Comparison of ENCODE assay signal across 10 cellular contexts in the genomic region with DNA sequence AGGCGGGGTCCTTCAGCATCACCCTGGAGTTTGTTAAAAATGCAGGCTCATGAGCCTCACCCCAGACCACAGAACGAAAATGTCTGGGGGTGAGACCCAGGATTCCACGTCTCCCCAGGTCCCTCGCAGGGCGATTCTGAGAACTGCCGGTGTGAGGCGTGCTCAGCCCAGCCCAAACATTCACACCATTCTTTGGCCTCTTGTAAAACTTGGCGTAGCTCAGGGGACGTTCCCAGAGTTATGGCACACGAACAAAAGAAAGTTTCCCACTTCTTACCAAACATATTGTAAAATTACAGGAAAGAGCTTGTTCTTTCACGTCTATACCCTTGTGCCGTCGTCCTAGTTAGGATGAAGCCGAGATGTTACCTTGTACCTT. TPM values are rescaled to one million over a fixed set of nuclear protein-coding genes. Genes with fewer than 3 reads are reported as not detected.
A peak's percentile ranks its signal among the peaks of the same experiment; 100 is the strongest.
DNase-seq lines count a peak whose midpoint lies in the region; ATAC-seq, FAIRE-seq and TF ChIP-seq lines count a peak whose summit lies in the region.
"Had no signal": no experiment of that assay in that cellular context is flagged by ENCODE, and none has a peak within 500 bp of the region (broad histone marks: within the 10 kb centered on the region; RNA-seq: fewer than 3 reads in every experiment).

No MANE protein-coding gene starts in this region.

- H3K18ac ChIP-seq in H1 (ENCODE audit: extremely low read depth, low read length), result peak overlapping the region; percentile 14; the same call in 1 of the 2 replicates

- peaks cover 9% of the 10 kb centered on the region; the same call in 1 of the 2 replicates for H3K23me2 ChIP-seq in H1 (ENCODE audit: low read depth, low read length)

- H3K79me2 ChIP-seq in H1 (ENCODE audit: control insufficient read depth in 1 of 2, insufficient read depth in 2 of 2, low read length in 2 of 2), result peaks cover 0 to 4% of the 10 kb centered on the region in 2 experiments; a peak in 3 of 4 replicates

- H3K36me3 Mint-ChIP-seq in mesothelial cell of epicardium, result peaks cover 18% of the 10 kb centered on the region

- H3K23ac ChIP-seq in H1 (ENCODE audit: insufficient read length), result no peak overlapping the region

- peak; percentile 36 to 54; a peak in 3 of 4 replicates for TF ChIP-seq RAD21 in H1 (IDR thresholded peaks at IDR 0.05 in 1 of 2, conservative IDR thresholded peaks at IDR 0.05 in 1 of 2; ENCODE audit: low read depth in 2 of 2, low read length in 2 of 2)

- H4K5ac ChIP-seq in H1 (ENCODE audit: insufficient read length, low read depth, low read length), result no peak overlapping the region

- H3K4me3 ChIP-seq in H1 (ENCODE audit: extremely low read depth in 1 of 4, insufficient read depth in 2 of 4, low read depth in 3 of 4, low read length in 4 of 4), result no peak overlapping the region
- no peak overlapping the region for H3K4me3 ChIP-seq in aorta (ENCODE audit: low read length in 2 of 2)

- H2BK12ac ChIP-seq in H1 (ENCODE audit: low read depth, low read length), result no peak overlapping the region

- H3K9ac ChIP-seq in H1 (replicated peaks in 1 of 4; ENCODE audit: extremely low read depth in 1 of 4, low read depth in 3 of 4, low read length in 3 of 4), result no peak overlapping the region

- peak overlapping the region; percentile 42 for H3K27ac Mint-ChIP-seq in mesothelial cell of epicardium

- POLR2A ChIA-PET in H1 (lab: Charles Lee; ENCODE audit: partially characterized antibody), result no interaction called here

- H3K27me3 ChIP-seq in H1 (replicated peaks in 1 of 4; ENCODE audit: control insufficient read depth in 3 of 4, extremely low read depth in 1 of 4, insufficient read depth in 3 of 4, low read length in 3 of 4), result no peaks in the 10 kb centered on the region
- no peaks in the 10 kb centered on the region for H3K27me3 ChIP-seq in aorta (ENCODE audit: control insufficient read depth in 1 of 2, insufficient read depth in 2 of 2, low read length in 1 of 2)

- no peak for TF ChIP-seq POLR2A in H1 (IDR thresholded peaks at IDR 0.05; ENCODE audit: control extremely low read depth in 1 of 2, low read depth in 2 of 2, low read length in 2 of 2)

- H3K9me3 ChIP-seq in H1 (ENCODE audit: insufficient read depth in 2 of 2, low read depth in 1 of 2, low read length in 1 of 2), result no peaks in the 10 kb centered on the region
- H3K9me3 ChIP-seq in aorta (ENCODE audit: control insufficient read depth, low read length), result no peaks in the 10 kb centered on the region

- H3K27ac ChIP-seq in H1 (ENCODE audit: low read depth, low read length), result no peak overlapping the region
- no peak overlapping the region for H3K27ac ChIP-seq in aorta (ENCODE audit: low read depth in 1 of 2, low read length in 2 of 2)

- 84% methylated on average over 14 of the region's 14 CpGs; no CpG with 5 or more reads in 1 of the 2 experiments for WGBS in H1 (ENCODE audit: extremely low coverage in 1 of 2, insufficient coverage in 1 of 2, insufficient read length in 1 of 2, insufficient replicate concordance in 2 of 2, low coverage in 1 of 2, low lambda C conversion rate in 2 of 2, missing lambda C conversion rate in 1 of 2), 2 experiments
- WGBS in aorta, 2 donors, result 28 to 43% methylated on average over 14 of the region's 14 CpGs

- H3K36me3 ChIP-seq in H1 (ENCODE audit: control insufficient read depth in 2 of 4, insufficient read depth in 4 of 4, low read length in 3 of 4) (peaks cover 0 to 2% (median 0%) of the 10 kb centered on the region in 4 experiments; a peak in 2 of 8 replicates), aorta (ENCODE audit: control insufficient read depth in 1 of 2, insufficient read depth in 2 of 2, low read length in 1 of 2) (no peaks in the 10 kb centered on the region)

- no peak overlapping the region for H3K4me3 Mint-ChIP-seq in mesothelial cell of epicardium

- peaks cover 6% of the 10 kb centered on the region for H3K9me3 Mint-ChIP-seq in mesothelial cell of epicardium

- no peak overlapping the region for H4K8ac ChIP-seq in H1 (ENCODE audit: extremely low read depth, insufficient read depth, low read length)

- DNase-seq in Right ventricle myocardium inferior (ENCODE audit: missing footprints) (no peak), cardiac septum (ENCODE audit: low spot score) (no peak), H1 (ENCODE audit: low read depth in 1 of 2, low spot score in 2 of 2) (no peak), mesothelial cell of epicardium (ENCODE audit: low spot score in 2 of 2, unreplicated experiment in 2 of 2) (no peak), aorta (no peak), MV-4-11 (lab: John Stamatoyannopoulos, UW) (no peak)
- no peak for DNase-seq in activated CD4-positive, CD25-positive, alpha-beta regulatory T cell (lab: John Stamatoyannopoulos, UW)
- DNase-seq: NCI-H1105 treated with DMSO at 0.1 percent for 48 hours had no signal

- FAIRE-seq in H1 (lab: Jason Lieb, UNC), result no peak

- peak overlapping the region; percentile 31 for H4K91ac ChIP-seq in H1 (replicated peaks; ENCODE audit: insufficient read length, low read length)

- no peaks in the 10 kb centered on the region for H3K27me3 Mint-ChIP-seq in mesothelial cell of epicardium (ENCODE audit: low read depth)

- no peak overlapping the region for H2AFZ ChIP-seq in H1 (ENCODE audit: low read length)

- 0 out of 2 replicates have a peak overlapping the region, but pooled peaks have one; percentile 5 for H2BK5ac ChIP-seq in H1 (ENCODE audit: low read depth, low read length)

- peaks cover 41% of the 10 kb centered on the region for H3K4me1 Mint-ChIP-seq in mesothelial cell of epicardium

- ATAC-seq in Right ventricle myocardium inferior (peak; percentile 71), aorta (ENCODE audit: low FRiP score) (peak; percentile 68), GM18907 (IDR thresholded peaks at IDR 0.05; ENCODE audit: unreplicated experiment) (no peak)

- CTCF ChIA-PET in H1 (lab: Charles Lee; ENCODE audit: partially characterized antibody), result no interaction called here

- TF ChIP-seq EP300 in H1 (IDR thresholded peaks at IDR 0.05; ENCODE audit: borderline replicate concordance in 1 of 2, low read depth in 2 of 2, low read length in 2 of 2), result no peak

- H3K14ac ChIP-seq in H1 (ENCODE audit: insufficient read length), result no peak overlapping the region

- no peak overlapping the region for H2BK120ac ChIP-seq in H1 (replicated peaks; ENCODE audit: low read depth, low read length)

- intact Hi-C loops in Right ventricle myocardium inferior (cut with DNase I) (loop anchor here (5.0 kb wide), 2 partner anchors 108 to 1312 kb away; a partner anchor contains a TSS), cardiac septum (cut with DNase I) (no loop called here), aorta (cut with DNase I) (no loop called here)

- no peak overlapping the region for H2BK20ac ChIP-seq in H1 (ENCODE audit: low read length)

- peaks cover 3% of the 10 kb centered on the region; the same call in 1 of the 2 replicates for H3K79me1 ChIP-seq in H1 (ENCODE audit: low read depth, low read length)

- peaks cover 0 to 2% of the 10 kb centered on the region in 2 experiments for H4K20me1 ChIP-seq in H1 (replicated peaks in 1 of 2; ENCODE audit: control insufficient read depth in 1 of 2, insufficient read depth in 2 of 2, low read length in 2 of 2)

- H3K4ac ChIP-seq in H1 (replicated peaks; ENCODE audit: insufficient read length, low read depth, low read length), result no peak overlapping the region

- H3K4me1 ChIP-seq in H1 (replicated peaks in 1 of 4; ENCODE audit: control insufficient read depth in 3 of 4, insufficient read depth in 4 of 4, low read length in 3 of 4) (peaks cover 6 to 21% (median 7%) of the 10 kb centered on the region in 4 experiments), aorta (ENCODE audit: control insufficient read depth in 1 of 2, insufficient read depth in 2 of 2, low read length in 2 of 2) (peaks cover 0 to 5% of the 10 kb centered on the region in 2 donors)

- H2BK15ac ChIP-seq in H1 (ENCODE audit: low read length), result no peak overlapping the region

- no peak overlapping the region for H3K4me2 ChIP-seq in H1 (ENCODE audit: insufficient read depth in 1 of 2, low read depth in 2 of 2, low read length in 2 of 2)

- no peak overlapping the region for H3K56ac ChIP-seq in H1 (replicated peaks; ENCODE audit: insufficient read length, low read depth, low read length)

- no peak overlapping the region for H2AK5ac ChIP-seq in H1 (ENCODE audit: low read depth, low read length)

- TF ChIP-seq CTCF in H1 (IDR thresholded peaks at IDR 0.05; ENCODE audit: control extremely low read depth in 1 of 3, insufficient read depth in 1 of 3, low read depth in 1 of 3, low read length in 3 of 3), result peak in 1 of 3 experiments; percentile 36; a peak in 1 of 4 replicates
- no peak for TF ChIP-seq CTCF in mesothelial cell of epicardium (IDR thresholded peaks at IDR 0.05; ENCODE audit: unreplicated experiment)

TF ChIP-seq in H1, 55 proteins besides CTCF, POLR2A, EP300 and RAD21 (continues in another document):
- TF ChIP-seq CBX5 (IDR thresholded peaks at IDR 0.05; ENCODE audit: low read depth, low read length), result no peak
- TF ChIP-seq CEBPB (IDR thresholded peaks at IDR 0.05; ENCODE audit: low read depth, low read length), result no peak

RNA-seq across cellular contexts. Expression of a gene that starts 12.9 kb away (rescaled TPM):
- total RNA-seq in Right ventricle myocardium inferior, result 359 TPM
- 327 TPM for total RNA-seq in cardiac septum
- total RNA-seq in H1 (2021; fragmentation: NEBNext Ultra II Directional; extraction: Animal tissue kit (Norgen Biotek cat#: 25700)), result 46.9 and 47.8 TPM in 2 replicates
- polyA plus RNA-seq in H1 (2011; rRNA removed), result 30.1 and 44.0 TPM in 2 replicates
- 33.5 TPM for polyA plus RNA-seq in H1 (2011; cell fraction: cytosol; rRNA removed)
- 29.9 TPM for polyA plus RNA-seq in H1 (2011; cell fraction: nucleus; rRNA removed)
- polyA plus RNA-seq in H1 (2012, experiment 1 of 2), result 71.0 to 90.9 TPM (median 85.7 TPM) in 4 replicates
- 90.6 TPM for polyA plus RNA-seq in H1 (2012, experiment 2 of 2)
- polyA plus RNA-seq in H1 (2013, experiment 1 of 2), result 70.9 TPM
- 85.5 TPM for polyA plus RNA-seq in H1 (2013, experiment 2 of 2)
- 10.0 TPM in 2 replicates for polyA minus RNA-seq in H1 (2011; rRNA and poly(A)+ RNA removed)
- 21.8 TPM for polyA minus RNA-seq in H1 (2011; cell fraction: cytosol; rRNA and poly(A)+ RNA removed)
- polyA minus RNA-seq in H1 (2011; cell fraction: nucleus; rRNA and poly(A)+ RNA removed), result 11.6 TPM
- 244 to 260 TPM (median 248 TPM) in 3 replicates for total RNA-seq in mesothelial cell of epicardium
- total RNA-seq in aorta, result 100 to 1,000 TPM; 292 to 399 TPM
- polyA plus RNA-seq in aorta, result 100 to 1,000 TPM; 416 TPM

RNA-seq across cellular contexts. Expression of a gene that starts 47.9 kb away (rescaled TPM):
- 0.19 TPM for total RNA-seq in Right ventricle myocardium inferior
- total RNA-seq in cardiac septum, result 2.6 TPM
- total RNA-seq in H1 (2021; fragmentation: NEBNext Ultra II Directional; extraction: Animal tissue kit (Norgen Biotek cat#: 25700)), result 0.31 and 0.78 TPM in 2 replicates
- polyA plus RNA-seq in H1 (2011; rRNA removed), result 0.19 and 0.33 TPM in 2 replicates
- polyA plus RNA-seq in H1 (2011; cell fraction: cytosol; rRNA removed), result 0.57 TPM
- 0.23 TPM for polyA plus RNA-seq in H1 (2011; cell fraction: nucleus; rRNA removed)
- polyA plus RNA-seq in H1 (2012, experiment 1 of 2), result 0.22 to 0.42 TPM (median 0.31 TPM) in 4 replicates
- not detected for polyA plus RNA-seq in H1 (2012, experiment 2 of 2)
- polyA plus RNA-seq in H1 (2013, experiment 1 of 2), result 0.71 TPM
- 0.35 TPM for polyA plus RNA-seq in H1 (2013, experiment 2 of 2)
- 0.34 and 0.54 TPM in 2 replicates for polyA minus RNA-seq in H1 (2011; rRNA and poly(A)+ RNA removed)
- not detected for polyA minus RNA-seq in H1 (2011; cell fraction: cytosol; rRNA and poly(A)+ RNA removed)
- polyA minus RNA-seq in H1 (2011; cell fraction: nucleus; rRNA and poly(A)+ RNA removed), result 0.40 TPM
- 0.60 to 1.3 TPM (median 1.2 TPM) in 3 replicates for total RNA-seq in mesothelial cell of epicardium
- 1 to 10 TPM; 5.9 to 9.0 TPM for total RNA-seq in aorta
- polyA plus RNA-seq in aorta, result 1 to 10 TPM; 4.4 to 8.1 TPM
- total RNA-seq: SK-MEL-5 had no signal
